Comparison of ENCODE assay signal across 8 cellular contexts in genomic region chr13:24995225-24995804, GRCh38.
DNase-seq lines count a peak whose midpoint lies in the region; ATAC-seq and FAIRE-seq lines count a peak whose summit lies in the region.

No MANE protein-coding gene starts in this region.

- no peak overlapping the region for H3K27ac ChIP-seq in small intestine (ENCODE audit: low read depth in 1 of 2, low read length in 1 of 2)

- H3K4me1 ChIP-seq in adipocyte (ENCODE audit: control insufficient read depth, insufficient read depth, low read length) (no peaks in the 10 kb centered on the region), small intestine (ENCODE audit: control insufficient read depth in 2 of 2, insufficient read depth in 1 of 2, low read depth in 1 of 2, low read length in 1 of 2) (no peaks in the 10 kb centered on the region)

- 4 to 9% (median 4%) methylated on average over 6 of the region's 6 CpGs for WGBS in small intestine, 3 donors

- FAIRE-seq in small intestine (lab: Jason Lieb, UNC): peak; percentile 67

- H3K27me3 ChIP-seq in adipocyte (replicated peaks; ENCODE audit: control insufficient read depth, insufficient read depth, low read length) (peaks cover 8% of the 10 kb centered on the region), small intestine (ENCODE audit: control insufficient read depth in 2 of 2, insufficient read depth in 2 of 2, low read length in 2 of 2) (no peaks in the 10 kb centered on the region)

- H3K4me3 ChIP-seq in adipocyte (ENCODE audit: low read length) (no peak overlapping the region), small intestine (ENCODE audit: low read depth in 1 of 2, low read length in 2 of 2) (no peak overlapping the region)

- DNase-seq in COLO829 (ENCODE audit: low spot score): peak; percentile 70
- peak; percentile 56 for DNase-seq in NCI-H1436 (lab: John Stamatoyannopoulos, UW)
- peak; percentile 77 for DNase-seq in SK-N-DZ (ENCODE audit: low spot score)
- peak; percentile 96 for DNase-seq in adipocyte (ENCODE audit: low read depth)
- no peak for DNase-seq in left ventricle myocardium superior
- DNase-seq in small intestine: peak; percentile 78

- peak; percentile 73 for ATAC-seq in GM21447 (IDR thresholded peaks at IDR 0.05; ENCODE audit: unreplicated experiment)
- ATAC-seq in left ventricle myocardium superior: peak; percentile 77
- ATAC-seq in GM19455 (IDR thresholded peaks at IDR 0.05; ENCODE audit: unreplicated experiment): no peak

- H3K36me3 ChIP-seq in adipocyte (ENCODE audit: control insufficient read depth, insufficient read depth, low read length, severe bottlenecking): no peaks in the 10 kb centered on the region
- H3K36me3 ChIP-seq in small intestine (ENCODE audit: control insufficient read depth in 2 of 2, insufficient read depth in 2 of 2, low read length in 2 of 2): no peaks in the 10 kb centered on the region

- H3K9me3 ChIP-seq in adipocyte (ENCODE audit: control insufficient read depth, low read length) (no peaks in the 10 kb centered on the region), small intestine (ENCODE audit: control insufficient read depth, low read depth) (no peaks in the 10 kb centered on the region)

- intact Hi-C loops in left ventricle myocardium superior (cut with micrococcal nuclease): no loop called here

- H3K9ac ChIP-seq in adipocyte (ENCODE audit: low read length): no peak overlapping the region
